Comparison of ENCODE assay signal across 10 cellular contexts in genomic region chr14:94115068-94115591, GRCh38. TPM values are rescaled to one million over a fixed set of nuclear protein-coding genes. Genes with fewer than 3 reads are reported as not detected.
DNase-seq lines count a peak whose midpoint lies in the region; ATAC-seq and TF ChIP-seq lines count a peak whose summit lies in the region.
"Had no signal": no experiment of that assay in that cellular context is flagged by ENCODE, and none has a peak within 500 bp of the region (broad histone marks: within the 10 kb centered on the region; RNA-seq: fewer than 3 reads in every experiment).

No MANE protein-coding gene starts in this region.

- no peak overlapping the region for H3K4me2 ChIP-seq in PC-3 (ENCODE audit: low read length)

- H3K36me3 Mint-ChIP-seq in natural killer cell, result no peaks in the 10 kb centered on the region
- H3K36me3 Mint-ChIP-seq: CD4-positive, CD25-positive, alpha-beta regulatory T cell had no signal

- TF ChIP-seq CTCF in adrenal gland (IDR thresholded peaks at IDR 0.05) (no peak), PC-3 (conservative IDR thresholded peaks at IDR 0.05; ENCODE audit: low read depth, low read length) (no peak), natural killer cell (IDR thresholded peaks at IDR 0.05) (no peak)

- H3K27me3 Mint-ChIP-seq in natural killer cell (ENCODE audit: low read depth in 2 of 2), result peaks cover 30 to 43% of the 10 kb centered on the region in 2 donors

- BruUV-seq in PC-3 (replicated peaks; lab: Mats Ljungman, UMichigan), result no TSS peak

- peak in 1 of 2 donors; percentile 39 for TF ChIP-seq POLR2A in adrenal gland (IDR thresholded peaks at IDR 0.05)

- no peaks in the 10 kb centered on the region for H3K36me3 ChIP-seq in adrenal gland (replicated peaks in 1 of 2)
- no peaks in the 10 kb centered on the region for H3K36me3 ChIP-seq in PC-3 (ENCODE audit: low read depth, low read length)

- no peak overlapping the region for H2AFZ ChIP-seq in PC-3 (ENCODE audit: low read length)

- peak overlapping the region in 4 of 5 donors; percentile 58 to 96 (median 72) for H3K27ac ChIP-seq in adrenal gland
- H3K27ac ChIP-seq in PC-3 (ENCODE audit: low read length), result no peak overlapping the region

- intact Hi-C loops in adrenal gland (cut with DNase I), result no loop called here
- intact Hi-C loops in PC-3 (cut with micrococcal nuclease), result no loop called here
- intact Hi-C loops in natural killer cell (cut with micrococcal nuclease), result no loop called here

- 0 to 32% (median 12%) methylated on average over 3 to 4 of the region's 4 CpGs for WGBS in adrenal gland, 4 donors

- H3K27me3 ChIP-seq in adrenal gland (no peaks in the 10 kb centered on the region), PC-3 (ENCODE audit: low read length) (peaks cover 7% of the 10 kb centered on the region)

- H3K9me3 Mint-ChIP-seq in natural killer cell, result no peaks in the 10 kb centered on the region

- no peak overlapping the region for H3K9ac ChIP-seq in PC-3 (ENCODE audit: low read length)

- no peak overlapping the region for H3K27ac Mint-ChIP-seq in natural killer cell
- H3K27ac Mint-ChIP-seq: CD4-positive, CD25-positive, alpha-beta regulatory T cell had no signal

- POLR2A ChIA-PET in PC-3 (lab: Charles Lee; ENCODE audit: unreplicated experiment), result interaction anchor here (0.7 kb wide), 1 partner anchor 34 kb away, joined by 7 read pairs; the partner anchor contains the start of genes DDX24 and IFI27L1

- H3K4me1 ChIP-seq in adrenal gland (replicated peaks in 1 of 2) (peaks cover 43 to 47% of the 10 kb centered on the region in 2 donors), PC-3 (ENCODE audit: insufficient read depth, low read length) (no peaks in the 10 kb centered on the region; the same call in 1 of the 2 replicates)

- H3K9me2 ChIP-seq in PC-3 (replicated peaks; ENCODE audit: low read length), result no peaks in the 10 kb centered on the region

- peak; percentile 62 for DNase-seq in D341Med (ENCODE audit: low spot score)
- peak; percentile 42 to 84 (median 65) for DNase-seq in adrenal gland
- DNase-seq in medulla oblongata (ENCODE audit: extremely low spot score), result peak; percentile 47
- DNase-seq in PC-3, result no peak
- DNase-seq in natural killer cell, result no peak
- DNase-seq: CD4-positive, CD25-positive, alpha-beta regulatory T cell; naive B cell; NCI-H2081 treated with DMSO at 0.1 percent for 48 hours had no signal

- CTCF ChIA-PET in PC-3 (lab: Charles Lee), result no interaction called here

- H3K4me3 Mint-ChIP-seq in natural killer cell, result no peak overlapping the region

- no peaks in the 10 kb centered on the region for H3K79me2 ChIP-seq in PC-3 (ENCODE audit: low read length)

- no peaks in the 10 kb centered on the region for H3F3A ChIP-seq in PC-3 (ENCODE audit: low read length, unreplicated experiment)

- peaks cover 0 to 10% of the 10 kb centered on the region in 2 donors for H3K4me1 Mint-ChIP-seq in natural killer cell
- H3K4me1 Mint-ChIP-seq: naive B cell had no signal

- H4K20me1 ChIP-seq in PC-3 (ENCODE audit: low read length), result no peaks in the 10 kb centered on the region

- ATAC-seq in PC-3, result no peak
- ATAC-seq in GM21786 (IDR thresholded peaks at IDR 0.05; ENCODE audit: unreplicated experiment), result no peak
- no peak for ATAC-seq in natural killer cell

- H3K9me3 ChIP-seq in adrenal gland (replicated peaks in 1 of 3) (no peaks in the 10 kb centered on the region), PC-3 (ENCODE audit: low read length) (no peaks in the 10 kb centered on the region)

- H3K4me3 ChIP-seq in adrenal gland, result no peak overlapping the region
- H3K4me3 ChIP-seq in PC-3 (ENCODE audit: low read length), result no peak overlapping the region

RNA-seq across cellular contexts. Expression of gene IFI27, which starts 4.6 kb away (rescaled TPM):
- 100 to 1,000 TPM; 135 to 685 (median 415) TPM for total RNA-seq in adrenal gland
- polyA plus RNA-seq in adrenal gland, result 1,000 to 10,000 TPM in 1 of 3 donors, 100 to 1,000 TPM in 2; 177 to 1,446 (median 256) TPM
- total RNA-seq in PC-3 (2014; rRNA removed), result 4.3 TPM in 1 of 2 replicates, not detected in the other
- total RNA-seq in natural killer cell, result 1 to 10 TPM in 1 of 3 donors, under 1 TPM in 2; 0.47 to 1.3 (median 0.52) TPM
- total RNA-seq: epithelial cell of proximal tubule had no signal

RNA-seq across cellular contexts. Expression of gene IFI27L2, which starts 14.3 kb away (rescaled TPM):
- total RNA-seq in adrenal gland (100 to 1,000 TPM in 4 of 8 donors, 10 to 100 TPM in 4; 85.9 to 312 (median 104) TPM), PC-3 (2014; rRNA removed) (29.3 and 42.7 TPM in 2 replicates), natural killer cell (10 to 100 TPM; 36.3 to 55.1 (median 39.8) TPM)
- polyA plus RNA-seq in adrenal gland, result 100 to 1,000 TPM in 2 of 3 donors, 10 to 100 TPM in 1; 51.3 to 499 (median 291) TPM

RNA-seq across cellular contexts. Expression of gene IFI27L1, which starts 34.0 kb away (rescaled TPM):
- total RNA-seq in adrenal gland (100 to 1,000 TPM in 1 of 8 donors, 10 to 100 TPM in 7; 54.3 to 233 (median 65.2) TPM), PC-3 (2014; rRNA removed) (7.8 and 16.9 TPM in 2 replicates), natural killer cell (10 to 100 TPM; 10.1 to 15.1 (median 12.1) TPM)
- polyA plus RNA-seq in adrenal gland, result 100 to 1,000 TPM in 2 of 3 donors, 10 to 100 TPM in 1; 39.7 to 177 (median 101) TPM

RNA-seq across cellular contexts. Expression of gene DDX24, which starts 34.1 kb away (rescaled TPM):
- total RNA-seq in adrenal gland, result 100 to 1,000 TPM; 221 to 423 (median 337) TPM
- 100 to 1,000 TPM; 226 to 616 (median 296) TPM for polyA plus RNA-seq in adrenal gland
- 120 and 126 TPM in 2 replicates for total RNA-seq in PC-3 (2014; rRNA removed)
- total RNA-seq in natural killer cell, result 100 to 1,000 TPM; 250 to 357 (median 296) TPM

RNA-seq across cellular contexts. Expression of gene PPP4R4, which starts 59.0 kb away (rescaled TPM):
- total RNA-seq in adrenal gland, result 1 to 10 TPM in 2 of 8 donors, under 1 TPM in 6; 0.24 to 1.3 (median 0.56) TPM
- under 1 TPM; 0.08 to 0.55 (median 0.30) TPM for polyA plus RNA-seq in adrenal gland
- total RNA-seq in PC-3 (2014; rRNA removed), result 0.11 TPM in 1 of 2 replicates, not detected in the other
- under 1 TPM in 2 of 3 donors, not detected in 1; 0.52 to 0.58 TPM for total RNA-seq in natural killer cell

Comparison
In these comparisons a context has a peak if more than half of its experiments do, and no peak if none do; other contexts are left out.
1. DNase-seq: peak in D341Med (single experiment), adrenal gland (7 of 7) and medulla oblongata (single experiment); none in PC-3 (single experiment) and natural killer cell (single experiment).
2. RNA of gene IFI27, which starts 4.6 kb away (total RNA-seq): 135 to 685 TPM in adrenal gland; 4.3 TPM in PC-3 and 0.47 to 1.3 TPM in natural killer cell; every median in the first group is over 10 times any median in the second.